ENCODE assay signal across 13 cellular contexts in the genomic region with DNA sequence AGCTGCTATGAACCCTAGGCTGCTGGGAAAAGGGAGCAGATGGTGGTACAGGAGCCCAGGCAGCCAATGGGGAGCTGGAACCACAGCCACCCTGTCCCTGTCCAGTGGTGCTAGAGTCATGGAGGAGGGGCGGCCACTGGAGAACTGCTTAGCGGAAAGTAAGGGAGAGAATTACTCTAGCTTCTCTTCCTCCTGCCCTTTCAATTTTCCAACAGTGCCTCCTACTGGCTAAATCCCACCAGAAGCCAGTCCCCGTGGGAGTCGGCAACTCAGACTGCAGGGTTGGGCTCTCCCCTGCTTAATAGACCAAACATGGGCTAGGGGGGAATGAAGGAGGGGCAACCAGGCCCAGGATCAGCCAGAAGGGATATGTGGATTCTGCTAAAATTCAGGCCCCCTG.
DNase-seq lines count a peak whose midpoint lies in the region; ATAC-seq and TF ChIP-seq lines count a peak whose summit lies in the region.
"Had no signal": no experiment of that assay in that cellular context is flagged by ENCODE, and none has a peak within 500 bp of the region (broad histone marks: within the 10 kb centered on the region; RNA-seq: fewer than 3 reads in every experiment).

No MANE protein-coding gene starts in this region.

- H3K79me2 ChIP-seq in Karpas-422 (ENCODE audit: low read length) = no peaks in the 10 kb centered on the region

- no peaks in the 10 kb centered on the region for H3K4me1 ChIP-seq in Karpas-422 (ENCODE audit: low read length)
- H3K4me1 ChIP-seq in mucosa of descending colon (ENCODE audit: low read depth) = no peaks in the 10 kb centered on the region
- H3K4me1 ChIP-seq: thyroid gland had no signal

- no peaks in the 10 kb centered on the region for H3K9me3 Mint-ChIP-seq in endothelial cell (ENCODE audit: unreplicated experiment)

- H3K9me3 ChIP-seq in Karpas-422 (ENCODE audit: low read length) (no peaks in the 10 kb centered on the region), mucosa of descending colon (no peaks in the 10 kb centered on the region)
- H3K9me3 ChIP-seq: thyroid gland had no signal

- H2AFZ ChIP-seq in Karpas-422 (ENCODE audit: low read length) = no peak overlapping the region

- peak; percentile 43 for DNase-seq in EH (ENCODE audit: low read depth)
- DNase-seq in Karpas-422 = peak; percentile 61
- peak; percentile 23 for DNase-seq in endothelial cell (ENCODE audit: low spot score)
- DNase-seq in mucosa of descending colon = peak in 1 of 3 donors; percentile 17
- DNase-seq in T-helper 9 cell = no peak
- no peak for DNase-seq in cerebellar nuclear complex (lab: John Stamatoyannopoulos, UW)
- DNase-seq in activated naive CD4-positive, alpha-beta T cell treated with Interleukin-2 at 50 U/mL for 16 hours = no peak
- DNase-seq in DMS79 treated with DMSO at 0.1 percent for 48 hours (lab: John Stamatoyannopoulos, UW) = no peak
- DNase-seq: HCEC 1CT, KBM-7, SHP77 treated with DMSO at 0.1 percent for 48 hours, thyroid gland had no signal

- H3K4me3 ChIP-seq in Karpas-422 (ENCODE audit: low read length) (no peak overlapping the region), mucosa of descending colon (no peak overlapping the region)
- H3K4me3 ChIP-seq: lung, thyroid gland had no signal

- no peaks in the 10 kb centered on the region for H3K27me3 Mint-ChIP-seq in endothelial cell (ENCODE audit: unreplicated experiment)

- no peak overlapping the region for H3K9ac ChIP-seq in Karpas-422 (ENCODE audit: low read length)

- H3K4me1 Mint-ChIP-seq in endothelial cell (ENCODE audit: unreplicated experiment) = peaks cover 4% of the 10 kb centered on the region

- H3K27ac Mint-ChIP-seq in endothelial cell (ENCODE audit: unreplicated experiment) = no peak overlapping the region

- no peaks in the 10 kb centered on the region for H3K36me3 ChIP-seq in Karpas-422 (ENCODE audit: insufficient read depth, low read length)
- no peaks in the 10 kb centered on the region for H3K36me3 ChIP-seq in mucosa of descending colon (ENCODE audit: low read depth)
- H3K36me3 ChIP-seq: thyroid gland had no signal

- H3K27ac ChIP-seq in Karpas-422 (ENCODE audit: low read length) = no peak overlapping the region
- H3K27ac ChIP-seq: thyroid gland had no signal

- no peaks in the 10 kb centered on the region for H3K36me3 Mint-ChIP-seq in endothelial cell (ENCODE audit: low read depth, unreplicated experiment)

- no peak overlapping the region for H3K4me3 Mint-ChIP-seq in endothelial cell (ENCODE audit: unreplicated experiment)

- TF ChIP-seq CTCF in endothelial cell (IDR thresholded peaks at IDR 0.05; ENCODE audit: unreplicated experiment) (peak; percentile 40), mucosa of descending colon (IDR thresholded peaks at IDR 0.05) (no peak)

- H4K20me1 ChIP-seq in Karpas-422 (ENCODE audit: insufficient read depth, low read depth, low read length) = no peaks in the 10 kb centered on the region

- H3K27me3 ChIP-seq in Karpas-422 (ENCODE audit: low read length) = no peaks in the 10 kb centered on the region; the same call in 1 of the 2 replicates
- H3K27me3 ChIP-seq: thyroid gland had no signal

- intact Hi-C loops in mucosa of descending colon (cut with DNase I, micrococcal nuclease) = no loop called here

- H3K9me2 ChIP-seq in Karpas-422 (replicated peaks; ENCODE audit: insufficient read depth, low read length) = no peaks in the 10 kb centered on the region

- peak; percentile 19 for ATAC-seq in mucosa of descending colon

- H3K4me2 ChIP-seq in Karpas-422 (ENCODE audit: low read depth, low read length, poor library complexity, severe bottlenecking) = no peak overlapping the region

Comparison
In these comparisons a context has a peak if more than half of its experiments do, and no peak if none do; other contexts are left out.
1. DNase-seq: peak in EH (single experiment), Karpas-422 (single experiment) and endothelial cell (single experiment); none in T-helper 9 cell (single experiment), cerebellar nuclear complex (0 of 2), activated naive CD4-positive, alpha-beta T cell treated with Interleukin-2 at 50 U/mL for 16 hours (single experiment) and DMS79 treated with DMSO at 0.1 percent for 48 hours (single experiment).